ENCODE assay signal across 17 cellular contexts in the genomic region with DNA sequence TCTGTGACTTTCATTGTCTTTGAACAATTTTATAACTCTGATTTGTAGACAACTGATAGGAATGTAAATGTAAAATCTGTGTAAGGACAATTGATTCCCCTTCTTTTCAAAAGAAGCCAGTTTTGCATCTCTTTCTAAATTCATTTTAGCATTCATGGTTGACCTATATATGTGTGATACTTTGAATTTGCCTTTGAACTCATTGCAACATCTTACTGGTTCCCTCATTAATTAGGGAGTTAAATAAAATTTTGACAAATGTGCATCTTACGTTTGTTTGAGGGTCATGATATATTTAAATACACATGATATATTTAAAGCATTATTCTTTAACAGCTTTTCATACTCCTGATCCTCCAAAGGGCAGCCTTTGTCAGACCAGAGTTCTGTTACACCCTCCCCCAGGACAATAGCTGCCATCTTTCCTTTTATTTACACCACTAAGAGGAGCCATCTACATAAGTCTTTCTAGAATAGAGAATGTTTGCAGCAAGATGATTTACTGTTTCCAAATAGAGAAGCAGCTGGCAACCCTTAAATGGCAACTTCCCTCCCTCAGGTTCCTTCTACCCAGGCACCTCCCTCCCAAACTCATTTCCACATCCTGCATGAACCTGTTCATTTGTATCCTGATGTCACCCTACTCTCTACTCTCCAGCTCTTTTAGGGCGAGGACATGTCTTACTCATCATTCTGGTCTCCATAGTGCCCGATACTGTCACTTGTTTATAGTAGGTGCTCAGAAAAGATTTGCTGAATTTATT. TPM values are rescaled to one million over a fixed set of nuclear protein-coding genes. Genes with fewer than 3 reads are reported as not detected.
A peak's percentile ranks its signal among the peaks of the same experiment; 100 is the strongest.
DNase-seq lines count a peak whose midpoint lies in the region; TF ChIP-seq lines count a peak whose summit lies in the region.
"Had no signal": no experiment of that assay in that cellular context is flagged by ENCODE, and none has a peak within 500 bp of the region (broad histone marks: within the 10 kb centered on the region; RNA-seq: fewer than 3 reads in every experiment).

No MANE protein-coding gene starts in this region.

- no peaks in the 10 kb centered on the region for H4K20me1 ChIP-seq in OCI-LY7 (ENCODE audit: insufficient read depth, low read length)

- DNase-seq in HAP-1 (ENCODE audit: low spot score in 2 of 2) = peak; percentile 78 to 99
- DNase-seq in MV-4-11 (lab: John Stamatoyannopoulos, UW) = peak; percentile 59
- peak; percentile 9 for DNase-seq in OCI-LY7 (ENCODE audit: low spot score)
- peak; percentile 12 for DNase-seq in left kidney (ENCODE audit: low read depth, low spot score)
- DNase-seq in activated effector memory CD4-positive, alpha-beta T cell treated with Interleukin-2 at 50 U/mL for 16 hours = no peak
- DNase-seq in mesenteric fat pad (ENCODE audit: low spot score) = no peak
- no peak for DNase-seq in tibial artery
- no peak for DNase-seq in T-helper 2 cell
- DNase-seq: activated naive CD4-positive, alpha-beta T cell treated with Interleukin-2 at 50 U/mL for 16 hours; brain microvascular endothelial cell; MG63; stimulated activated CD4-positive, alpha-beta T cell treated with anti-CD3 and anti-CD28 coated beads, Interleukin-4, amount 100 ng/mL, for 4 hours; upper lobe of right lung had no signal

- no peaks in the 10 kb centered on the region for H3K27me3 ChIP-seq in HAP-1 (ENCODE audit: low read depth)
- H3K27me3 ChIP-seq in tibial artery = no peaks in the 10 kb centered on the region
- H3K27me3 ChIP-seq: brain microvascular endothelial cell, MG63, upper lobe of right lung had no signal

- H3K27ac ChIP-seq in OCI-LY7 (ENCODE audit: low read depth, low read length, poor library complexity, severe bottlenecking) (no peak overlapping the region), tibial artery (no peak overlapping the region)
- H3K27ac ChIP-seq: brain microvascular endothelial cell, C4-2B, SK-N-MC, upper lobe of right lung, VCaP had no signal

- TF ChIP-seq CTCF in OCI-LY7 (conservative IDR thresholded peaks at IDR 0.05; ENCODE audit: low read length) (no peak), tibial artery (IDR thresholded peaks at IDR 0.05) (no peak)

- H3K4me3 ChIP-seq in HAP-1 (no peak overlapping the region), OCI-LY7 (ENCODE audit: low read depth, low read length, poor library complexity, severe bottlenecking) (no peak overlapping the region), tibial artery (no peak overlapping the region)
- H3K4me3 ChIP-seq: lung, MG63, SK-N-MC, upper lobe of right lung had no signal

- POLR2A ChIA-PET in OCI-LY7 (lab: Charles Lee) = interaction anchor here (0.8 kb wide), 1 partner anchor 30 kb away, joined by 3 read pairs; no protein-coding TSS in a partner anchor

- H3K36me3 ChIP-seq in HAP-1 (replicated peaks) = no peaks in the 10 kb centered on the region
- H3K36me3 ChIP-seq in OCI-LY7 (ENCODE audit: insufficient read depth, low read length) = no peaks in the 10 kb centered on the region
- no peaks in the 10 kb centered on the region for H3K36me3 ChIP-seq in tibial artery
- H3K36me3 ChIP-seq: brain microvascular endothelial cell, MG63, upper lobe of right lung had no signal

- in situ Hi-C loops in HAP-1 (cut with MboI; ENCODE audit: low sequenced_read_pairs) = no loop called here

- intact Hi-C loops in OCI-LY7 (cut with micrococcal nuclease; ENCODE audit: unreplicated experiment) (no loop called here), tibial artery (cut with DNase I; ENCODE audit: low total_unique reads) (no loop called here)

- CTCF ChIA-PET in OCI-LY7 (lab: Charles Lee; ENCODE audit: unreplicated experiment) = no interaction called here

- no peaks in the 10 kb centered on the region for H3K9me2 ChIP-seq in OCI-LY7 (ENCODE audit: insufficient read depth, low read length)

- H3K79me2 ChIP-seq in OCI-LY7 (ENCODE audit: insufficient read depth, low read depth, low read length) = no peaks in the 10 kb centered on the region

- BruUV-seq in OCI-LY7 (replicated peaks; lab: Mats Ljungman, UMichigan) = no TSS peak

- H2AFZ ChIP-seq in OCI-LY7 (ENCODE audit: low read length) = no peak overlapping the region

- H3K9me3 ChIP-seq in HAP-1 (no peaks in the 10 kb centered on the region), OCI-LY7 (ENCODE audit: low read length) (no peaks in the 10 kb centered on the region; the same call in 1 of the 2 replicates), tibial artery (no peaks in the 10 kb centered on the region)
- H3K9me3 ChIP-seq: MG63, upper lobe of right lung had no signal

- H3K4me1 ChIP-seq in HAP-1 = peaks cover 27% of the 10 kb centered on the region
- H3K4me1 ChIP-seq in OCI-LY7 (ENCODE audit: insufficient read depth, low read length, poor library complexity, severe bottlenecking) = peaks cover 9% of the 10 kb centered on the region
- peaks cover 0 to 10% (median 2%) of the 10 kb centered on the region in 4 donors for H3K4me1 ChIP-seq in tibial artery
- H3K4me1 ChIP-seq: upper lobe of right lung had no signal

- H3K4me2 ChIP-seq in OCI-LY7 (ENCODE audit: low read length) = no peak overlapping the region

RNA-seq across cellular contexts. Expression of gene APPL2, which starts 40.2 kb away (rescaled TPM):
- 18.8 and 20.9 TPM in 2 replicates for total RNA-seq in OCI-LY7 (2014; rRNA removed; shearing (Covaris generic))
- total RNA-seq in OCI-LY7 (2022) = 29.1 and 37.5 TPM in 2 replicates
- 55.1 TPM for total RNA-seq in mesenteric fat pad

RNA-seq across cellular contexts. Expression of gene C12orf75, which starts 54.3 kb away (rescaled TPM):
- total RNA-seq in OCI-LY7 (2014; rRNA removed; shearing (Covaris generic)) = 147 and 174 TPM in 2 replicates
- 448 and 505 TPM in 2 replicates for total RNA-seq in OCI-LY7 (2022)
- total RNA-seq in mesenteric fat pad = 8.9 TPM

Comparison
In these comparisons a context has a peak if more than half of its experiments do, and no peak if none do; other contexts are left out.
1. DNase-seq: peak in HAP-1 (2 of 2), MV-4-11 (single experiment), OCI-LY7 (single experiment) and left kidney (single experiment); none in activated effector memory CD4-positive, alpha-beta T cell treated with Interleukin-2 at 50 U/mL for 16 hours (single experiment), mesenteric fat pad (single experiment), tibial artery (0 of 2) and T-helper 2 cell (0 of 5).
2. RNA of gene C12orf75, which starts 54.3 kb away (total RNA-seq): 147 to 505 TPM in OCI-LY7; 8.9 TPM in mesenteric fat pad (single experiment); every median in the first group is over 10 times any median in the second.